ENCODE assay signal across 1 cellular context in genomic region chr11:72599325-72600117, GRCh38.
TF ChIP-seq lines count a peak whose summit lies in the region.

No MANE protein-coding gene starts in this region.

TF ChIP-seq in GM23338, 12 proteins besides CTCF, POLR2A, EP300 and RAD21 (continued from another document):
- no peak for TF ChIP-seq ETS1 (IDR thresholded peaks at IDR 0.05)
- TF ChIP-seq EZH2 (IDR thresholded peaks at IDR 0.05; ENCODE audit: low read depth, unreplicated experiment), result no peak
- TF ChIP-seq, protein P1, sequence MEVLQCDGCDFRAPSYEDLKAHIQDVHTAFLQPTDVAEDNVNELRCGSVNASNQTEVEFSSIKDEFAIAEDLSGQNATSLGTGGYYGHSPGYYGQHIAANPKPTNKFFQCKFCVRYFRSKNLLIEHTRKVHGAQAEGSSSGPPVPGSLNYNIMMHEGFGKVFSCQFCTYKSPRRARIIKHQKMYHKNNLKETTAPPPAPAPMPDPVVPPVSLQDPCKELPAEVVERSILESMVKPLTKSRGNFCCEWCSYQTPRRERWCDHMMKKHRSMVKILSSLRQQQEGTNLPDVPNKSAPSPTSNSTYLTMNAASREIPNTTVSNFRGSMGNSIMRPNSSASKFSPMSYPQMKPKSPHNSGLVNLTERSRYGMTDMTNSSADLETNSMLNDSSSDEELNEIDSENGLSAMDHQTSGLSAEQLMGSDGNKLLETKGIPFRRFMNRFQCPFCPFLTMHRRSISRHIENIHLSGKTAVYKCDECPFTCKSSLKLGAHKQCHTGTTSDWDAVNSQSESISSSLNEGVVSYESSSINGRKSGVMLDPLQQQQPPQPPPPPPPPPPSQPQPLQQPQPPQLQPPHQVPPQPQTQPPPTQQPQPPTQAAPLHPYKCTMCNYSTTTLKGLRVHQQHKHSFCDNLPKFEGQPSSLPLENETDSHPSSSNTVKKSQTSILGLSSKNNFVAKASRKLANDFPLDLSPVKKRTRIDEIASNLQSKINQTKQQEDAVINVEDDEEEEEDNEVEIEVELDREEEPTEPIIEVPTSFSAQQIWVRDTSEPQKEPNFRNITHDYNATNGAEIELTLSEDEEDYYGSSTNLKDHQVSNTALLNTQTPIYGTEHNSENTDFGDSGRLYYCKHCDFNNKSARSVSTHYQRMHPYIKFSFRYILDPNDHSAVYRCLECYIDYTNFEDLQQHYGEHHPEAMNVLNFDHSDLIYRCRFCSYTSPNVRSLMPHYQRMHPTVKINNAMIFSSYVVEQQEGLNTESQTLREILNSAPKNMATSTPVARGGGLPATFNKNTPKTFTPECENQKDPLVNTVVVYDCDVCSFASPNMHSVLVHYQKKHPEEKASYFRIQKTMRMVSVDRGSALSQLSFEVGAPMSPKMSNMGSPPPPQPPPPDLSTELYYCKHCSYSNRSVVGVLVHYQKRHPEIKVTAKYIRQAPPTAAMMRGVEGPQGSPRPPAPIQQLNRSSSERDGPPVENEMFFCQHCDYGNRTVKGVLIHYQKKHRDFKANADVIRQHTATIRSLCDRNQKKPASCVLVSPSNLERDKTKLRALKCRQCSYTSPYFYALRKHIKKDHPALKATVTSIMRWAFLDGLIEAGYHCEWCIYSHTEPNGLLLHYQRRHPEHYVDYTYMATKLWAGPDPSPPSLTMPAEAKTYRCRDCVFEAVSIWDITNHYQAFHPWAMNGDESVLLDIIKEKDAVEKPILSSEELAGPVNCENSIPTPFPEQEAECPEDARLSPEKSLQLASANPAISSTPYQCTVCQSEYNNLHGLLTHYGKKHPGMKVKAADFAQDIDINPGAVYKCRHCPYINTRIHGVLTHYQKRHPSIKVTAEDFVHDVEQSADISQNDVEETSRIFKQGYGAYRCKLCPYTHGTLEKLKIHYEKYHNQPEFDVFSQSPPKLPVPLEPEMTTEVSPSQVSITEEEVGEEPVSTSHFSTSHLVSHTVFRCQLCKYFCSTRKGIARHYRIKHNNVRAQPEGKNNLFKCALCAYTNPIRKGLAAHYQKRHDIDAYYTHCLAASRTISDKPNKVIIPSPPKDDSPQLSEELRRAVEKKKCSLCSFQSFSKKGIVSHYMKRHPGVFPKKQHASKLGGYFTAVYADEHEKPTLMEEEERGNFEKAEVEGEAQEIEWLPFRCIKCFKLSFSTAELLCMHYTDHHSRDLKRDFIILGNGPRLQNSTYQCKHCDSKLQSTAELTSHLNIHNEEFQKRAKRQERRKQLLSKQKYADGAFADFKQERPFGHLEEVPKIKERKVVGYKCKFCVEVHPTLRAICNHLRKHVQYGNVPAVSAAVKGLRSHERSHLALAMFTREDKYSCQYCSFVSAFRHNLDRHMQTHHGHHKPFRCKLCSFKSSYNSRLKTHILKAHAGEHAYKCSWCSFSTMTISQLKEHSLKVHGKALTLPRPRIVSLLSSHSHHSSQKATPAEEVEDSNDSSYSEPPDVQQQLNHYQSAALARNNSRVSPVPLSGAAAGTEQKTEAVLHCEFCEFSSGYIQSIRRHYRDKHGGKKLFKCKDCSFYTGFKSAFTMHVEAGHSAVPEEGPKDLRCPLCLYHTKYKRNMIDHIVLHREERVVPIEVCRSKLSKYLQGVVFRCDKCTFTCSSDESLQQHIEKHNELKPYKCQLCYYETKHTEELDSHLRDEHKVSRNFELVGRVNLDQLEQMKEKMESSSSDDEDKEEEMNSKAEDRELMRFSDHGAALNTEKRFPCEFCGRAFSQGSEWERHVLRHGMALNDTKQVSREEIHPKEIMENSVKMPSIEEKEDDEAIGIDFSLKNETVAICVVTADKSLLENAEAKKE (CRISPR knock-in tag; IDR thresholded peaks at IDR 0.05), result no peak
TF ChIP-seq in GM23338: peak in this region for 0.
